Comparison of ENCODE assay signal across 25 cellular contexts in genomic region chr2:100237046-100237615, GRCh38.
DNase-seq lines count a peak whose midpoint lies in the region; ATAC-seq and TF ChIP-seq lines count a peak whose summit lies in the region.
"Had no signal": no experiment of that assay in that cellular context is flagged by ENCODE, and none has a peak within 500 bp of the region (broad histone marks: within the 10 kb centered on the region; RNA-seq: fewer than 3 reads in every experiment).

No MANE protein-coding gene starts in this region.

- no peak overlapping the region for H3K4me3 ChIP-seq in GM12875 (ENCODE audit: low read depth, low read length)
- no peak overlapping the region for H3K4me3 ChIP-seq in PC-3 (ENCODE audit: low read length)
- no peak overlapping the region for H3K4me3 ChIP-seq in retinal pigment epithelial cell (ENCODE audit: low read length)
- no peak overlapping the region for H3K4me3 ChIP-seq in MG63
- H3K4me3 ChIP-seq: gastroesophageal sphincter, lung had no signal

- CTCF ChIA-PET in PC-3 (lab: Charles Lee), result no interaction called here

- no peaks in the 10 kb centered on the region for H4K20me1 ChIP-seq in PC-3 (ENCODE audit: low read length)

- no peak overlapping the region for H3K27ac ChIP-seq in PC-3 (ENCODE audit: low read length)
- H3K27ac ChIP-seq: gastroesophageal sphincter, WERI-Rb-1 had no signal

- intact Hi-C loops in PC-3 (cut with micrococcal nuclease), result no loop called here

- no peak for DNase-seq in PC-3
- DNase-seq in foreskin melanocyte, result peak; percentile 42
- no peak for DNase-seq in retinal pigment epithelial cell (ENCODE audit: low read depth)
- no peak for DNase-seq in MG63
- DNase-seq in kidney tubule cell (ENCODE audit: low spot score), result no peak
- DNase-seq in NCI-H226, result no peak
- DNase-seq: ACHN; activated CD4-positive, alpha-beta T cell treated with anti-CD3 and anti-CD28 coated beads, Interleukin-2, amount 10 ng/mL, durations not matched to agents 24 days and 14 days; activated naive CD4-positive, alpha-beta T cell treated with Interleukin-2 at 50 U/mL for 16 hours; activated T-cell treated with anti-CD3 and anti-CD28 coated beads, Interleukin-2, amount 50 U/mL, for 72 hours; C1 segment of cervical spinal cord; Calu3; cortex of kidney; NCI-H146; NCI-H2171; NCI-H526; nucleus accumbens; RPMI8226; small intestine; stimulated activated CD4-positive, alpha-beta T cell treated with anti-CD3 and anti-CD28 coated beads, Interleukin-2, amount 100 ng/mL, for 48 hours had no signal

- no peaks in the 10 kb centered on the region for H3F3A ChIP-seq in PC-3 (ENCODE audit: low read length, unreplicated experiment)

- TF ChIP-seq CTCF in GM12875 (IDR thresholded peaks at IDR 0.05; ENCODE audit: borderline replicate concordance, insufficient read depth, low read depth, low read length) (0 out of 2 replicates have a peak, but pooled peaks have one; percentile 3), PC-3 (conservative IDR thresholded peaks at IDR 0.05; ENCODE audit: low read depth, low read length) (no peak), retinal pigment epithelial cell (conservative IDR thresholded peaks at IDR 0.05; ENCODE audit: low read depth, low read length) (peak; percentile 24)

- no peak overlapping the region for H3K9ac ChIP-seq in PC-3 (ENCODE audit: low read length)

- H2AFZ ChIP-seq in PC-3 (ENCODE audit: low read length), result no peak overlapping the region

- peaks cover 12% of the 10 kb centered on the region for H3K4me1 ChIP-seq in PC-3 (ENCODE audit: insufficient read depth, low read length)

- H3K27me3 ChIP-seq in PC-3 (ENCODE audit: low read length) (no peaks in the 10 kb centered on the region), MG63 (no peaks in the 10 kb centered on the region)
- H3K27me3 ChIP-seq: gastroesophageal sphincter had no signal

- POLR2A ChIA-PET in PC-3 (lab: Charles Lee; ENCODE audit: unreplicated experiment), result no interaction called here

- H3K4me2 ChIP-seq in PC-3 (ENCODE audit: low read length), result no peak overlapping the region

- ATAC-seq in PC-3, result 0 out of 2 replicates have a peak, but pooled peaks have one; percentile 31
- ATAC-seq: activated T-cell treated with anti-CD3 and anti-CD28 coated beads, Interleukin-2, amount 50 U/mL, for 72 hours; gastroesophageal sphincter; stimulated activated effector memory CD8-positive, alpha-beta T cell treated with anti-CD3 and anti-CD28 coated beads, Interleukin-12 subunit alpha, Interleukin-12 subunit beta, amount 100 ng/mL, for 72 hours had no signal

- H3K9me2 ChIP-seq in PC-3 (replicated peaks; ENCODE audit: low read length), result no peaks in the 10 kb centered on the region

- no TSS peak for BruUV-seq in PC-3 (replicated peaks; lab: Mats Ljungman, UMichigan)

- H3K9me3 ChIP-seq in PC-3 (ENCODE audit: low read length) (no peaks in the 10 kb centered on the region), MG63 (no peaks in the 10 kb centered on the region)
- H3K9me3 ChIP-seq: gastroesophageal sphincter had no signal

- H3K36me3 ChIP-seq in PC-3 (ENCODE audit: low read depth, low read length), result no peaks in the 10 kb centered on the region
- H3K36me3 ChIP-seq in MG63, result no peaks in the 10 kb centered on the region
- H3K36me3 ChIP-seq: gastroesophageal sphincter, WERI-Rb-1 had no signal

- H3K79me2 ChIP-seq in PC-3 (ENCODE audit: low read length), result no peaks in the 10 kb centered on the region
